Comparison of ENCODE assay signal across 8 cellular contexts in the genomic region with DNA sequence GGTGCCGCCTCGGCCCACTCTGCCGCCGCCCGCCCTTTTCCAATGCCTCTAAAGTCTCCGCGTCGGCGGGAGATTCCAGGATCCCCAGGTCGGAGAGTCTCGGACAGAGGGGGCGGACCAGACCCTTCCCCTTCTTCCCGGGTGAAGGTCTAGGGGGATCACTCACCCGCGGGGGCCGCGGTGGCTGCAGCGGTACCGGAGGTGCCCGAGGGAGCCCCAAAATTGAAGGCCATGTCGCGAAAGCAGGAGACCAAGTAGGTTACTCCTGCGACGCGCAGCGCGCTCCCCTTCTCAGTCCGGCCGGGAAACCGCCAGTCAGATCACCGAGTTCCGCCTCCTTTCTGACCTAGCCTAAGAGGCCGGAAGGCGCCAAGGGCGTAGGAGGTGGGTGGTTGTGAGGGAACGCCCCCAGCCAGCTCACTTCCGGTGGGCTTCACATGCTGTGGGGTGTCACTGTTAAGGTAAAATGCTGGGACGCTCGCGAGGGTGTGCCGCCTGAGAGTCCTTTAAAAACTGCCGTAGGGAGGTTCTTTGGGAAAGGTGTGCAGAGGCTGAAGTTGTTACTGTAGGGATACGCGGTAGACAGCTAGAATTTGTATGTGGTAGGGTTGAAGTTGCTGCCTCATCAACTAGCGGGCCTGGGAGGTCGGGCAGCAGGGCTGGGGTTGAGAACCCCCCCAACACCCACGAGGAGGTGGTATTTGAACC. TPM values are rescaled to one million over a fixed set of nuclear protein-coding genes. Genes with fewer than 3 reads are reported as not detected.
DNase-seq lines count a peak whose midpoint lies in the region; ATAC-seq and TF ChIP-seq lines count a peak whose summit lies in the region.

A gene with protein sequence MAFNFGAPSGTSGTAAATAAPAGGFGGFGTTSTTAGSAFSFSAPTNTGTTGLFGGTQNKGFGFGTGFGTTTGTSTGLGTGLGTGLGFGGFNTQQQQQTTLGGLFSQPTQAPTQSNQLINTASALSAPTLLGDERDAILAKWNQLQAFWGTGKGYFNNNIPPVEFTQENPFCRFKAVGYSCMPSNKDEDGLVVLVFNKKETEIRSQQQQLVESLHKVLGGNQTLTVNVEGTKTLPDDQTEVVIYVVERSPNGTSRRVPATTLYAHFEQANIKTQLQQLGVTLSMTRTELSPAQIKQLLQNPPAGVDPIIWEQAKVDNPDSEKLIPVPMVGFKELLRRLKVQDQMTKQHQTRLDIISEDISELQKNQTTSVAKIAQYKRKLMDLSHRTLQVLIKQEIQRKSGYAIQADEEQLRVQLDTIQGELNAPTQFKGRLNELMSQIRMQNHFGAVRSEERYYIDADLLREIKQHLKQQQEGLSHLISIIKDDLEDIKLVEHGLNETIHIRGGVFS (minus strand): TSS at position 256 of the 708 bp plus-strand sequence. CDS start 23 bp downstream, at position 233.

- no peaks in the 10 kb centered on the region for H3K27me3 ChIP-seq in PC-3 (ENCODE audit: low read length)

- no peaks in the 10 kb centered on the region for H3K9me3 ChIP-seq in PC-3 (ENCODE audit: low read length)
- H3K9me3 ChIP-seq in mucosa of descending colon = no peaks in the 10 kb centered on the region

- peak within 1 kb of the TSS; percentile 56 for H3K27ac ChIP-seq in PC-3 (ENCODE audit: low read length)
- peak within 1 kb of the TSS; percentile 64 for H3K27ac ChIP-seq in epithelial cell of prostate

- H2AFZ ChIP-seq in PC-3 (ENCODE audit: low read length) = peak within 1 kb of the TSS; percentile 92

- no peaks in the 10 kb centered on the region for H3F3A ChIP-seq in PC-3 (ENCODE audit: low read length, unreplicated experiment)

- POLR2A ChIA-PET in PC-3 (lab: Charles Lee; ENCODE audit: unreplicated experiment) = interaction anchor here (0.6 kb wide), 1 partner anchor 153 kb away, joined by 3 read pairs; no protein-coding TSS in a partner anchor

- no TSS peak for BruUV-seq in PC-3 (replicated peaks; lab: Mats Ljungman, UMichigan)

- no peak for TF ChIP-seq CTCF in PC-3 (conservative IDR thresholded peaks at IDR 0.05; ENCODE audit: low read depth, low read length)
- TF ChIP-seq CTCF in mucosa of descending colon (IDR thresholded peaks at IDR 0.05) = no peak

- DNase-seq in DMS114 treated with DMSO at 0.1 percent for 48 hours (lab: John Stamatoyannopoulos, UW; ENCODE audit: unreplicated experiment) = peak; percentile 56
- peak; percentile 92 for DNase-seq in PC-3
- peak; percentile 93 for DNase-seq in activated T-cell treated with anti-CD3 and anti-CD28 coated beads for 48 hours (ENCODE audit: low read depth)
- peak; percentile 72 for DNase-seq in epithelial cell of prostate (ENCODE audit: low read depth, low spot score)
- peak; percentile 95 to 97 (median 97) for DNase-seq in mucosa of descending colon
- peak; percentile 92 for DNase-seq in stimulated activated CD8-positive, alpha-beta memory T cell treated with anti-CD3 and anti-CD28 coated beads, Interleukin-4, amount 100 ng/mL, for 24 hours (ENCODE audit: low read depth)

- CTCF ChIA-PET in PC-3 (lab: Charles Lee) = no interaction called here

- ATAC-seq in GM21576 (IDR thresholded peaks at IDR 0.05; ENCODE audit: unreplicated experiment) (peak; percentile 99), PC-3 (peak; percentile 90), mucosa of descending colon (peak; percentile 100)

- peak within 1 kb of the TSS; percentile 96 for H3K9ac ChIP-seq in PC-3 (ENCODE audit: low read length)

- H3K4me1 ChIP-seq in PC-3 (ENCODE audit: insufficient read depth, low read length) = peaks cover 16% of the 10 kb centered on the region
- peaks cover 17% of the 10 kb centered on the region for H3K4me1 ChIP-seq in mucosa of descending colon (ENCODE audit: low read depth)

- H3K36me3 ChIP-seq in PC-3 (ENCODE audit: low read depth, low read length) = peaks cover 5% of the 10 kb centered on the region
- H3K36me3 ChIP-seq in mucosa of descending colon (ENCODE audit: low read depth) = no peaks in the 10 kb centered on the region

- TF ChIP-seq EP300 in Ishikawa (IDR thresholded peaks at IDR 0.05; ENCODE audit: borderline replicate concordance) = no peak

- peaks cover 25% of the 10 kb centered on the region for H4K20me1 ChIP-seq in PC-3 (ENCODE audit: low read length)

- H3K79me2 ChIP-seq in PC-3 (ENCODE audit: low read length) = peaks cover 58% of the 10 kb centered on the region

- H3K4me3 ChIP-seq in PC-3 (ENCODE audit: low read length) = peak within 1 kb of the TSS; percentile 91
- H3K4me3 ChIP-seq in mucosa of descending colon = peak within 1 kb of the TSS; percentile 79

- no peak for TF ChIP-seq RAD21 in Ishikawa (IDR thresholded peaks at IDR 0.05; ENCODE audit: low read depth)

- H3K9me2 ChIP-seq in PC-3 (replicated peaks; ENCODE audit: low read length) = no peaks in the 10 kb centered on the region

- intact Hi-C loops in PC-3 (cut with micrococcal nuclease) (no loop called here), mucosa of descending colon (cut with DNase I, micrococcal nuclease) (no loop called here)

- peak within 1 kb of the TSS; percentile 95 for H3K4me2 ChIP-seq in PC-3 (ENCODE audit: low read length)

TF ChIP-seq in Ishikawa, 13 proteins besides CTCF, POLR2A, EP300 and RAD21:
- peak; percentile 98 for TF ChIP-seq TAF1 (IDR thresholded peaks at IDR 0.05; ENCODE audit: low read depth)
- TF ChIP-seq, protein P1, sequence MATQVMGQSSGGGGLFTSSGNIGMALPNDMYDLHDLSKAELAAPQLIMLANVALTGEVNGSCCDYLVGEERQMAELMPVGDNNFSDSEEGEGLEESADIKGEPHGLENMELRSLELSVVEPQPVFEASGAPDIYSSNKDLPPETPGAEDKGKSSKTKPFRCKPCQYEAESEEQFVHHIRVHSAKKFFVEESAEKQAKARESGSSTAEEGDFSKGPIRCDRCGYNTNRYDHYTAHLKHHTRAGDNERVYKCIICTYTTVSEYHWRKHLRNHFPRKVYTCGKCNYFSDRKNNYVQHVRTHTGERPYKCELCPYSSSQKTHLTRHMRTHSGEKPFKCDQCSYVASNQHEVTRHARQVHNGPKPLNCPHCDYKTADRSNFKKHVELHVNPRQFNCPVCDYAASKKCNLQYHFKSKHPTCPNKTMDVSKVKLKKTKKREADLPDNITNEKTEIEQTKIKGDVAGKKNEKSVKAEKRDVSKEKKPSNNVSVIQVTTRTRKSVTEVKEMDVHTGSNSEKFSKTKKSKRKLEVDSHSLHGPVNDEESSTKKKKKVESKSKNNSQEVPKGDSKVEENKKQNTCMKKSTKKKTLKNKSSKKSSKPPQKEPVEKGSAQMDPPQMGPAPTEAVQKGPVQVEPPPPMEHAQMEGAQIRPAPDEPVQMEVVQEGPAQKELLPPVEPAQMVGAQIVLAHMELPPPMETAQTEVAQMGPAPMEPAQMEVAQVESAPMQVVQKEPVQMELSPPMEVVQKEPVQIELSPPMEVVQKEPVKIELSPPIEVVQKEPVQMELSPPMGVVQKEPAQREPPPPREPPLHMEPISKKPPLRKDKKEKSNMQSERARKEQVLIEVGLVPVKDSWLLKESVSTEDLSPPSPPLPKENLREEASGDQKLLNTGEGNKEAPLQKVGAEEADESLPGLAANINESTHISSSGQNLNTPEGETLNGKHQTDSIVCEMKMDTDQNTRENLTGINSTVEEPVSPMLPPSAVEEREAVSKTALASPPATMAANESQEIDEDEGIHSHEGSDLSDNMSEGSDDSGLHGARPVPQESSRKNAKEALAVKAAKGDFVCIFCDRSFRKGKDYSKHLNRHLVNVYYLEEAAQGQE (IDR thresholded peaks at IDR 0.05; ENCODE audit: low read depth) = no peak; the same call in 1 of the 2 replicates
- peak; percentile 77 for TF ChIP-seq YY1 (IDR thresholded peaks at IDR 0.05; ENCODE audit: low read depth)
- TF ChIP-seq ZBTB7A (IDR thresholded peaks at IDR 0.05; ENCODE audit: low read depth) = peak; percentile 51; the same call in 1 of the 2 replicates
- no peak for TF ChIP-seq CEBPB (IDR thresholded peaks at IDR 0.05)
- TF ChIP-seq, protein P2, sequence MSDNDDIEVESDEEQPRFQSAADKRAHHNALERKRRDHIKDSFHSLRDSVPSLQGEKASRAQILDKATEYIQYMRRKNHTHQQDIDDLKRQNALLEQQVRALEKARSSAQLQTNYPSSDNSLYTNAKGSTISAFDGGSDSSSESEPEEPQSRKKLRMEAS (IDR thresholded peaks at IDR 0.05) = peak; percentile 73
- TF ChIP-seq NFIC (IDR thresholded peaks at IDR 0.05) = peak; percentile 45; the same call in 1 of the 2 replicates
- TF ChIP-seq TEAD4 (IDR thresholded peaks at IDR 0.05) = no peak
- TF ChIP-seq FOXM1 (IDR thresholded peaks at IDR 0.05; ENCODE audit: borderline replicate concordance, low read depth) = no peak
- TF ChIP-seq, protein P3, sequence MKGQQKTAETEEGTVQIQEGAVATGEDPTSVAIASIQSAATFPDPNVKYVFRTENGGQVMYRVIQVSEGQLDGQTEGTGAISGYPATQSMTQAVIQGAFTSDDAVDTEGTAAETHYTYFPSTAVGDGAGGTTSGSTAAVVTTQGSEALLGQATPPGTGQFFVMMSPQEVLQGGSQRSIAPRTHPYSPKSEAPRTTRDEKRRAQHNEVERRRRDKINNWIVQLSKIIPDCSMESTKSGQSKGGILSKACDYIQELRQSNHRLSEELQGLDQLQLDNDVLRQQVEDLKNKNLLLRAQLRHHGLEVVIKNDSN (IDR thresholded peaks at IDR 0.05) = peak; percentile 66
- TF ChIP-seq TCF12 (IDR thresholded peaks at IDR 0.05; ENCODE audit: low read depth) = peak; percentile 81
- peak; percentile 78; the same call in 1 of the 2 replicates for TF ChIP-seq EGR1 (IDR thresholded peaks at IDR 0.05)

RNA-seq across cellular contexts. Expression of the gene that starts here (rescaled TPM):
- total RNA-seq in PC-3 (2014; rRNA removed) (26.7 and 29.2 TPM in 2 replicates), mucosa of descending colon (10 to 100 TPM; 32.1 to 40.3 (median 36.4) TPM)

Comparison
In these comparisons a context has a peak if more than half of its experiments do, and no peak if none do; other contexts are left out.
1. Peak in every context shown above with its lines: DNase-seq, ATAC-seq, H3K4me3 ChIP-seq and H3K27ac ChIP-seq.